In the genomic region with DNA sequence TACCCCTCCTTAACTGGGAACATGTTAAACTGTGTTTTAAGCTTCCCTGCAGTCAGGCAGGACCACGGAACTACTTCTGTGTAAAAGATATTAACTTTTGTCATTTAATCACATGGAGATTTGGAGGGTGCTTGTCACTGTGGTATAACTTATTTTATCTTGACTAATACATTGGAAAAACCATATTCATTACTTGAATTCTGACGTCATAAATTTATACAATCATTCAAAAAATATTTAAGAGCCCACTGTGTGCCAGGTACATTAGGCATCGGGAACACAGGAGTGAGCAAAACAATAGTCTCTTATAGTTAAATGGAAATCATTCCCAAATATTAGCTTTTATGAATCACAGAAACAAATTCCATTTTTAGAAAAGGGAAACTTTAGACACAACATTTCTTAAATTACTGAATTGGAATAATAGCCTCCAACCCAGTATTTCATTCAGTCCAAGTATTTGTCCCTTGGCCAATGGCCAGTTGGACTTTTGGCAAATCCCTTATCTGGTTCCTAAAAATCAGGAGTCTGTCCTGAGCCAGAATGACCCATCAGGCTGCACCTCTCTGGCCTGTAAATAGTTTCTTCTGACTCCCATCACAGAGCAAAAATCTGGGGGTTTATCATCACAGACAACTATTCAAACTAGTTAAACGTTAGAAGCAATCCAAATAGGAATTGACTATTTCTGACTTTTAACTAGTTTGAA, we compare ENCODE assay signal across 9 cellular contexts.
"Had no signal": no experiment of that assay in that cellular context is flagged by ENCODE, and none has a peak within 500 bp of the region (broad histone marks: within the 10 kb centered on the region; RNA-seq: fewer than 3 reads in every experiment).

No MANE protein-coding gene starts in this region.

- H3K4me3 Mint-ChIP-seq: HFFc6 had no signal

- H3K36me3 ChIP-seq: HAP-1 had no signal

- H3K9me3 ChIP-seq: HAP-1 had no signal

- H3K9ac ChIP-seq: GM23248 had no signal

- H2AFZ ChIP-seq: GM23248 had no signal

- H3K4me1 ChIP-seq: HAP-1 had no signal

- ATAC-seq: HCT116, K562 had no signal

- DNase-seq: GM23248, GOT3, H7, HFFc6, IMR-90 had no signal

- H3K27ac ChIP-seq: GM23248, HL-60 had no signal

- H3K27ac Mint-ChIP-seq: HFFc6 had no signal

- H3K4me3 ChIP-seq: GM23248, HAP-1, K562 had no signal
